ENCODE assay signal across 24 cellular contexts in the genomic region with DNA sequence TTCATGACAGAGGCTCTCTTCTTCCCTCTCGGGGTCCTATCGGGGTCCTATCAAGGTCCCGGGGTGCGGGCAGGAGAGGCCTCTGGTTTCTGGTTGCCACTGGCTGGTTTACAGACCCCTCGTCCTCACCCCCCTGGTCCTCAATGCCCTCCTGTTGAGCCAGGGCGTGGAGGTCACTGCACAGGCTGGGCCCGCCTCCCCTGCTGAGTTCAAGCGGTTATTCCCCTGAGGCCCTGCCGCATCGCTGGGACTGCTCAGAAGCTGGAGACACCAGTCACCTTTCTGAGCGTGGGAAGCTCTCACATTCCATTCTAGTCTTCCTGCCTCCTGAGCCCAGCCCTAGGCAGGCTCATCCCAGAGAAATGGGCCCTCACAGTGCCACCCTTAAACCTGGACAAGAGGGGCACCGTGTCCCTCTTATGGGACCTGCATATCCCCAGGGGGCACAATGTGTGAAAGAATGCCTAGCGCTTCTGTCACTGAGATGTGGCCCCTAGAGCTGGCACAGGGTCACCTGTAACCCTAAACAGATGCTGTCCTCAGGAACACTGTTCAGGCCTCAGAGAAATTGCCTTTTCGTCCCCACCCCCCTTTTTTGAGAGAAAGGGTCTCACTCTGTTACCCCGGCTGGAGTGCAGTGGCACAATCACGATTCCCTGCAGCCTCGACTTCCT.
DNase-seq lines count a peak whose midpoint lies in the region; ATAC-seq and TF ChIP-seq lines count a peak whose summit lies in the region.
"Had no signal": no experiment of that assay in that cellular context is flagged by ENCODE, and none has a peak within 500 bp of the region (broad histone marks: within the 10 kb centered on the region; RNA-seq: fewer than 3 reads in every experiment).

No MANE protein-coding gene starts in this region.

- POLR2A ChIA-PET in Panc1 (lab: Charles Lee): no interaction called here

- H2BK5ac ChIP-seq in trophoblast cell (ENCODE audit: low read depth, low read length, poor library complexity): no peak overlapping the region

- in situ Hi-C loops in Panc1 (cut with HindIII; ENCODE audit: low pct_unique_long_range_greater_than_20kb, low sequenced_read_pairs): no loop called here

- intact Hi-C loops in Panc1 (cut with micrococcal nuclease; ENCODE audit: unreplicated experiment): loop anchor here (10.0 kb wide), 1 partner anchor 430 kb away; a partner anchor contains a TSS

- no peaks in the 10 kb centered on the region for H3K9me3 ChIP-seq in Panc1 (ENCODE audit: control insufficient read depth, insufficient read depth, low read depth, low read length)
- H3K9me3 ChIP-seq in trophoblast cell (ENCODE audit: insufficient read depth, low read depth, low read length): no peaks in the 10 kb centered on the region
- H3K9me3 ChIP-seq: Caco-2, SJSA1, stomach, thyroid gland had no signal

- H3K23ac ChIP-seq in trophoblast cell (ENCODE audit: low read length): no peak overlapping the region

- no peak overlapping the region for H4K91ac ChIP-seq in trophoblast cell (ENCODE audit: low read depth, low read length)

- no TSS peak for BruUV-seq in Panc1 (replicated peaks; lab: Mats Ljungman, UMichigan)

- H2AK5ac ChIP-seq in trophoblast cell (ENCODE audit: low read length): no peak overlapping the region

- H3K27me3 ChIP-seq in Panc1 (ENCODE audit: control insufficient read depth, insufficient read depth, low read length) (no peaks in the 10 kb centered on the region), trophoblast cell (ENCODE audit: insufficient read depth, low read length) (no peaks in the 10 kb centered on the region)
- H3K27me3 ChIP-seq: SJSA1, stomach, thyroid gland had no signal

- H2BK120ac ChIP-seq in trophoblast cell (ENCODE audit: insufficient read depth, low read length, poor library complexity): no peak overlapping the region

- H3K4me3 ChIP-seq in GM12865 (ENCODE audit: low read depth, low read length): no peak overlapping the region
- no peak overlapping the region for H3K4me3 ChIP-seq in Panc1 (ENCODE audit: low read depth in 2 of 2, low read length in 2 of 2)
- H3K4me3 ChIP-seq in trophoblast cell (ENCODE audit: low read depth, low read length): no peak overlapping the region
- H3K4me3 ChIP-seq: SJSA1, skin epidermis, stomach, thyroid gland had no signal

- peak overlapping the region; percentile 14 for H4K8ac ChIP-seq in trophoblast cell (ENCODE audit: low read depth, low read length)

- no peak overlapping the region for H3K27ac ChIP-seq in Panc1 (ENCODE audit: low read length)
- H3K27ac ChIP-seq in trophoblast cell (ENCODE audit: low read depth, low read length): no peak overlapping the region
- H3K27ac ChIP-seq: C4-2B, SJSA1, skin epidermis, stomach, thyroid gland had no signal

- no peak overlapping the region for H3K14ac ChIP-seq in trophoblast cell (ENCODE audit: low read length)

- no peak overlapping the region for H3K4me2 ChIP-seq in trophoblast cell (ENCODE audit: low read length)

- no peaks in the 10 kb centered on the region for H3K4me1 ChIP-seq in Panc1 (ENCODE audit: control insufficient read depth, insufficient read depth, low read length)
- H3K4me1 ChIP-seq in trophoblast cell (ENCODE audit: control insufficient read depth in 1 of 2, insufficient read depth in 2 of 2, low read length in 2 of 2): peaks cover 5 to 6% of the 10 kb centered on the region in 2 experiments

- no peak overlapping the region for H3K9ac ChIP-seq in trophoblast cell (ENCODE audit: low read length)

- peak; percentile 34 for DNase-seq in GM12865 (ENCODE audit: low read depth)
- no peak for DNase-seq in Panc1 (ENCODE audit: low read depth, low spot score)
- DNase-seq in iPS-NIHi11 (ENCODE audit: low spot score): peak; percentile 34
- DNase-seq in trophoblast cell: peak; percentile 81 to 82
- DNase-seq in activated CD4-positive, alpha-beta T cell treated with anti-CD3 and anti-CD28 coated beads for 48 hours: no peak
- DNase-seq in DMS79 treated with DMSO at 0.1 percent for 48 hours (lab: John Stamatoyannopoulos, UW): no peak
- DNase-seq in NAMALWA (ENCODE audit: low spot score): no peak
- DNase-seq: ACHN; activated T-cell treated with anti-CD3 and anti-CD28 coated beads, Interleukin-2, amount 50 U/mL, for 4 hours; GF-D8; NCI-H1105; NCI-H2029; NCI-H69; occipital lobe; stimulated activated CD4-positive, alpha-beta T cell treated with anti-CD3 and anti-CD28 coated beads, Interleukin-1b, Interleukin-23, amount 100 ng/mL, for 48 hours; stimulated activated CD8-positive, alpha-beta memory T cell treated with anti-CD3 and anti-CD28 coated beads, Interleukin-4, amount 100 ng/mL, for 48 hours; stomach; T-helper 17 cell; thyroid gland had no signal

- no CpG with 5 or more reads among the region's 17 CpGs for WGBS in trophoblast cell (ENCODE audit: extremely low coverage, insufficient coverage, insufficient read length)

- H3K36me3 ChIP-seq in Panc1 (ENCODE audit: control insufficient read depth, insufficient read depth, low read length) (no peaks in the 10 kb centered on the region), trophoblast cell (ENCODE audit: control insufficient read depth in 1 of 2, insufficient read depth in 2 of 2, low read length in 2 of 2) (no peaks in the 10 kb centered on the region)
- H3K36me3 ChIP-seq: SJSA1, stomach, thyroid gland had no signal

- no peak for TF ChIP-seq CTCF in GM12865 (IDR thresholded peaks at IDR 0.05; ENCODE audit: insufficient read depth, low read depth, low read length, missing control alignments)
- TF ChIP-seq CTCF in Panc1 (IDR thresholded peaks at IDR 0.05): no peak

- no peak overlapping the region for H4K12ac ChIP-seq in trophoblast cell (ENCODE audit: low read depth, low read length)

- H2BK12ac ChIP-seq in trophoblast cell (ENCODE audit: low read length): peak overlapping the region; percentile 7

- CTCF ChIA-PET in Panc1 (lab: Charles Lee): no interaction called here

- H3K4ac ChIP-seq in trophoblast cell (ENCODE audit: low read depth, low read length): no peak overlapping the region

- no peaks in the 10 kb centered on the region for H3K79me2 ChIP-seq in trophoblast cell (ENCODE audit: control insufficient read depth, insufficient read depth, low read length, poor library complexity)

- ATAC-seq in Panc1: 0 out of 2 replicates have a peak, but pooled peaks have one; percentile 46
- ATAC-seq: activated T-cell treated with anti-CD3 and anti-CD28 coated beads, Interleukin-2, amount 50 U/mL, for 4 hours; left lobe of liver; T-helper 17 cell had no signal

- H2AFZ ChIP-seq in trophoblast cell (ENCODE audit: insufficient read depth, low read length, poor library complexity): no peak overlapping the region

- peaks cover 5% of the 10 kb centered on the region for H3K79me1 ChIP-seq in trophoblast cell (ENCODE audit: low read length)

- H3K18ac ChIP-seq in trophoblast cell (ENCODE audit: low read length): no peak overlapping the region

Comparison
In these comparisons a context has a peak if more than half of its experiments do, and no peak if none do; other contexts are left out.
1. DNase-seq: peak in GM12865 (single experiment), iPS-NIHi11 (single experiment) and trophoblast cell (2 of 2); none in Panc1 (single experiment), activated CD4-positive, alpha-beta T cell treated with anti-CD3 and anti-CD28 coated beads for 48 hours (single experiment), DMS79 treated with DMSO at 0.1 percent for 48 hours (single experiment) and NAMALWA (single experiment).